Comparison of ENCODE assay signal across 15 cellular contexts in genomic region chr5:23318960-23319359, GRCh38.
DNase-seq lines count a peak whose midpoint lies in the region; TF ChIP-seq lines count a peak whose summit lies in the region.
"Had no signal": no experiment of that assay in that cellular context is flagged by ENCODE, and none has a peak within 500 bp of the region (broad histone marks: within the 10 kb centered on the region; RNA-seq: fewer than 3 reads in every experiment).

No MANE protein-coding gene starts in this region.

- H3K36me3 Mint-ChIP-seq in activated naive CD8-positive, alpha-beta T cell treated with anti-CD3 and anti-CD28 coated beads for 36 hours: no peaks in the 10 kb centered on the region
- H3K36me3 Mint-ChIP-seq: CD14-positive monocyte; CD8-positive, alpha-beta memory T cell had no signal

- no peaks in the 10 kb centered on the region for H3K4me1 Mint-ChIP-seq in activated naive CD8-positive, alpha-beta T cell treated with anti-CD3 and anti-CD28 coated beads for 36 hours
- H3K4me1 Mint-ChIP-seq: CD14-positive monocyte; CD8-positive, alpha-beta memory T cell had no signal

- H3K79me2 ChIP-seq in SU-DHL-6 (ENCODE audit: insufficient read depth, low read length): no peaks in the 10 kb centered on the region
- no peaks in the 10 kb centered on the region for H3K79me2 ChIP-seq in Karpas-422 (ENCODE audit: low read length)

- no peaks in the 10 kb centered on the region for H3K4me1 ChIP-seq in Karpas-422 (ENCODE audit: low read length)
- H3K4me1 ChIP-seq: A549, Caco-2 had no signal

- TF ChIP-seq CTCF in SU-DHL-6 (IDR thresholded peaks at IDR 0.05; ENCODE audit: insufficient read depth, low read length, poor library complexity, severe bottlenecking) (no peak), fibroblast of mammary gland (conservative IDR thresholded peaks at IDR 0.05; ENCODE audit: control insufficient read depth, insufficient read depth, low read depth, low read length) (no peak)

- H2AFZ ChIP-seq in SU-DHL-6 (ENCODE audit: low read depth, low read length, severe bottlenecking) (peak overlapping the region; percentile 32), Karpas-422 (ENCODE audit: low read length) (no peak overlapping the region)

- H3F3A ChIP-seq in SU-DHL-6 (ENCODE audit: insufficient read depth): no peaks in the 10 kb centered on the region

- DNase-seq in NCI-H226 (peak; percentile 91), fibroblast of mammary gland (ENCODE audit: low read depth) (peak; percentile 8), kidney tubule cell (ENCODE audit: low spot score) (peak; percentile 63), UCSD-AML1 (lab: John Stamatoyannopoulos, UW; ENCODE audit: unreplicated experiment) (no peak), Karpas-422 (no peak)
- DNase-seq in activated naive CD8-positive, alpha-beta T cell treated with anti-CD3 and anti-CD28 coated beads for 36 hours: no peak
- DNase-seq: Caco-2; CD8-positive, alpha-beta memory T cell; DND-41; GDM1; GOT3; H9 had no signal

- H3K4me3 ChIP-seq in SU-DHL-6 (ENCODE audit: insufficient read depth, low read length, poor library complexity, severe bottlenecking) (no peak overlapping the region), fibroblast of mammary gland (ENCODE audit: control insufficient read depth, low read depth, low read length) (no peak overlapping the region), Karpas-422 (ENCODE audit: low read length) (no peak overlapping the region)
- H3K4me3 ChIP-seq: A549 had no signal

- H3K9me3 ChIP-seq in SU-DHL-6 (ENCODE audit: insufficient read depth, low read length) (no peaks in the 10 kb centered on the region), Karpas-422 (ENCODE audit: low read length) (no peaks in the 10 kb centered on the region; the same call in 1 of the 2 replicates)
- H3K9me3 ChIP-seq: A549, Caco-2 had no signal

- H3K9ac ChIP-seq in SU-DHL-6 (ENCODE audit: low read length) (no peak overlapping the region), Karpas-422 (ENCODE audit: low read length) (no peak overlapping the region)

- H3K4me3 Mint-ChIP-seq in activated naive CD8-positive, alpha-beta T cell treated with anti-CD3 and anti-CD28 coated beads for 36 hours: no peak overlapping the region
- H3K4me3 Mint-ChIP-seq: CD14-positive monocyte; CD8-positive, alpha-beta memory T cell; H9 had no signal

- H4K20me1 ChIP-seq in SU-DHL-6 (ENCODE audit: low read depth, low read length): no peaks in the 10 kb centered on the region
- no peaks in the 10 kb centered on the region for H4K20me1 ChIP-seq in Karpas-422 (ENCODE audit: insufficient read depth, low read depth, low read length)

- H3K27me3 Mint-ChIP-seq in activated naive CD8-positive, alpha-beta T cell treated with anti-CD3 and anti-CD28 coated beads for 36 hours: no peaks in the 10 kb centered on the region
- H3K27me3 Mint-ChIP-seq: CD8-positive, alpha-beta memory T cell had no signal

- H3K9me3 Mint-ChIP-seq in activated naive CD8-positive, alpha-beta T cell treated with anti-CD3 and anti-CD28 coated beads for 36 hours: peaks cover 10% of the 10 kb centered on the region
- H3K9me3 Mint-ChIP-seq: H9 had no signal

- no peak overlapping the region for H3K27ac Mint-ChIP-seq in activated naive CD8-positive, alpha-beta T cell treated with anti-CD3 and anti-CD28 coated beads for 36 hours
- H3K27ac Mint-ChIP-seq: CD14-positive monocyte; CD8-positive, alpha-beta memory T cell; H9 had no signal

- no peaks in the 10 kb centered on the region for H3K36me3 ChIP-seq in SU-DHL-6 (ENCODE audit: low read length)
- no peaks in the 10 kb centered on the region for H3K36me3 ChIP-seq in Karpas-422 (ENCODE audit: insufficient read depth, low read length)

- no peaks in the 10 kb centered on the region for H3K27me3 ChIP-seq in SU-DHL-6 (ENCODE audit: low read length)
- H3K27me3 ChIP-seq in Karpas-422 (ENCODE audit: low read length): no peaks in the 10 kb centered on the region

- no peak overlapping the region for H3K4me2 ChIP-seq in SU-DHL-6 (ENCODE audit: low read depth, low read length, poor library complexity, severe bottlenecking)
- H3K4me2 ChIP-seq in Karpas-422 (ENCODE audit: low read depth, low read length, poor library complexity, severe bottlenecking): no peak overlapping the region
- H3K4me2 ChIP-seq: A549 had no signal

- no peak overlapping the region for H3K27ac ChIP-seq in SU-DHL-6 (ENCODE audit: low read depth, low read length)
- no peak overlapping the region for H3K27ac ChIP-seq in Karpas-422 (ENCODE audit: low read length)
- H3K27ac ChIP-seq: A549 had no signal

- H3K9me2 ChIP-seq in SU-DHL-6 (replicated peaks; ENCODE audit: insufficient read depth, low read length) (no peaks in the 10 kb centered on the region), Karpas-422 (replicated peaks; ENCODE audit: insufficient read depth, low read length) (no peaks in the 10 kb centered on the region)

Comparison
In these comparisons a context has a peak if more than half of its experiments do, and no peak if none do; other contexts are left out.
1. DNase-seq: peak in NCI-H226 (single experiment), fibroblast of mammary gland (single experiment) and kidney tubule cell (single experiment); none in activated naive CD8-positive, alpha-beta T cell treated with anti-CD3 and anti-CD28 coated beads for 36 hours (single experiment), UCSD-AML1 (single experiment) and Karpas-422 (single experiment).